Comparison of ENCODE assay signal across 32 cellular contexts in the genomic region with DNA sequence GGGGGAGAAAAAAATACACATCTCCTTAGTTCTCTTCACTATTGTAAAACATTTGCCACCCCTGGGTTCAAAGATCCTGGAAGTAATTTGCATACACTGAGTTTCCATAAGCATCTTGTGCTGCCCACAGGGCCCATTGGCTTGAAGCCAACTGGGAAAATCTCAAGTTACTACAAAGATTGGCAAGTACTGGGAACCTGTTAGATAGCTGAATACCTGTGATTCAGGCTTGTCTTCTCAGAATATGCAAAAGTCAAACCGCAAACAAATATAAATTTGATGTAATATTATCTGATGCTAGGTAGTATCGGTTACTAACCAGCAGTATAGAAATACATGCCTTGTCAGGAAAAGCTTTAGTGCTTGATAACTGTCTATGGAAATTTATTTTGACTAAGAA.
DNase-seq lines count a peak whose midpoint lies in the region; ATAC-seq, FAIRE-seq and TF ChIP-seq lines count a peak whose summit lies in the region.
"Had no signal": no experiment of that assay in that cellular context is flagged by ENCODE, and none has a peak within 500 bp of the region (broad histone marks: within the 10 kb centered on the region; RNA-seq: fewer than 3 reads in every experiment).

No MANE protein-coding gene starts in this region.

- no peak for TF ChIP-seq POLR2A in IMR-90 (IDR thresholded peaks at IDR 0.05; ENCODE audit: low read depth, low read length)

- POLR2A ChIA-PET in IMR-90 (lab: Charles Lee; ENCODE audit: unreplicated experiment) (no interaction called here), WTC11 (lab: Charles Lee) (interaction anchor here (0.6 kb wide), 1 partner anchor 499 kb away, joined by 3 read pairs; no protein-coding TSS in a partner anchor)

- ATAC-seq in GM19324 (IDR thresholded peaks at IDR 0.05; ENCODE audit: low FRiP score, unreplicated experiment) (peak; percentile 13), IMR-90 (ENCODE audit: low read depth) (no peak), WTC11 (no peak), left lobe of liver (no peak)
- peak; percentile 24 for ATAC-seq in activated T-helper 17 cell treated with anti-CD3 and anti-CD28 coated beads, Interleukin-2, amount 50 U/mL, for 72 hours (replicated peaks)
- ATAC-seq: activated T-cell treated with anti-CD3 and anti-CD28 coated beads, Interleukin-2, amount 50 U/mL, for 4 hours; gastrocnemius medialis; left lung; stimulated activated memory B cell treated with anti-CD40 and anti-IgM and Interleukin-4, amounts not matched to agents 10 μg/mL and 1 μg/mL and 100 μg/mL, for 72 hours; upper lobe of right lung had no signal

- H3K4me1 Mint-ChIP-seq in activated T-helper 17 cell treated with anti-CD3 and anti-CD28 coated beads, Interleukin-2, amount 50 U/mL, for 72 hours: no peaks in the 10 kb centered on the region
- H3K4me1 Mint-ChIP-seq in WTC11: 0 out of 2 replicates have a peak, but pooled peaks cover 3% of the 10 kb centered on the region
- H3K4me1 Mint-ChIP-seq: brain; immature natural killer cell; stimulated activated memory B cell treated with anti-CD40 and anti-IgM and Interleukin-4, amounts not matched to agents 10 μg/mL and 1 μg/mL and 100 μg/mL, for 72 hours had no signal

- dilution Hi-C loops in IMR-90 (cut with HindIII; ENCODE audit: low sequenced_read_pairs, unreplicated experiment): no loop called here
- dilution Hi-C loops in keratinocyte (cut with MboI; ENCODE audit: extremely low pct_ligation_motif_present, low sequenced_read_pairs): no loop called here

- FAIRE-seq in keratinocyte (lab: Jason Lieb, UNC): no peak
- FAIRE-seq: colon, GM12878 had no signal

- no peak overlapping the region for H2AFZ ChIP-seq in IMR-90 (replicated peaks; ENCODE audit: low read length, poor library complexity)
- no peak overlapping the region for H2AFZ ChIP-seq in keratinocyte (ENCODE audit: control insufficient read depth, low read length)

- H3K27ac ChIP-seq in IMR-90 (ENCODE audit: insufficient read depth, low read length) (no peak overlapping the region), keratinocyte (ENCODE audit: control insufficient read depth, insufficient read depth, low read length) (peak overlapping the region; percentile 100)
- H3K27ac ChIP-seq: C4-2B, gastrocnemius medialis, KMS-11, left lung, neutrophil, sigmoid colon, upper lobe of right lung had no signal

- in situ Hi-C loops in IMR-90 (cut with MboI; ENCODE audit: low sequenced_read_pairs): no loop called here

- H2AK5ac ChIP-seq in IMR-90 (ENCODE audit: low read depth, low read length): no peak overlapping the region

- H2BK20ac ChIP-seq in IMR-90 (ENCODE audit: low read depth, low read length): no peak overlapping the region

- intact Hi-C loops in IMR-90 (cut with micrococcal nuclease): loop anchor here (5.0 kb wide), 1 partner anchor 36 kb away; no protein-coding TSS in a partner anchor

- H3K27me3 ChIP-seq in IMR-90 (ENCODE audit: control insufficient read depth, insufficient read depth, low read length) (no peaks in the 10 kb centered on the region), keratinocyte (ENCODE audit: control insufficient read depth, extremely low read depth, insufficient read depth, low read length) (no peaks in the 10 kb centered on the region)
- H3K27me3 ChIP-seq: gastrocnemius medialis, left lung, neutrophil, sigmoid colon, upper lobe of right lung had no signal

- no TSS peak for BruUV-seq in IMR-90 (replicated peaks; lab: Mats Ljungman, UMichigan)

- H3K36me3 ChIP-seq in IMR-90 (ENCODE audit: control insufficient read depth, insufficient read depth, low read length) (no peaks in the 10 kb centered on the region), keratinocyte (ENCODE audit: control insufficient read depth in 2 of 2, extremely low read depth in 1 of 2, insufficient read depth in 2 of 2, low read length in 2 of 2) (no peaks in the 10 kb centered on the region)
- H3K36me3 ChIP-seq: gastrocnemius medialis, left lung, neutrophil, sigmoid colon, upper lobe of right lung had no signal

- H4K8ac ChIP-seq in IMR-90 (ENCODE audit: low read depth in 2 of 2, low read length in 2 of 2): no peak overlapping the region

- no peak overlapping the region for H4K91ac ChIP-seq in IMR-90 (ENCODE audit: insufficient read depth, low read depth, low read length)

- DNase-seq in IMR-90 (no peak), keratinocyte (ENCODE audit: low read depth, low spot score) (peak; percentile 94), SIG-M5 treated with dmso at 0.1 percent for 504 hours (lab: John Stamatoyannopoulos, UW; ENCODE audit: unreplicated experiment) (no peak), WTC11 (ENCODE audit: low spot score) (no peak), left lobe of liver (ENCODE audit: low spot score) (no peak)
- DNase-seq: activated CD4-positive, alpha-beta T cell treated with anti-CD3 and anti-CD28 coated beads, Interleukin-2, amount 50 U/mL, for 1 hour; activated naive CD4-positive, alpha-beta T cell; activated T-cell treated with anti-CD3 and anti-CD28 coated beads, Interleukin-2, amount 50 U/mL, for 4 hours; gastrocnemius medialis; GOT3; hypothalamus; immature natural killer cell; left lung; mesendoderm; NCI-H2171; NCI-H510A; NK-92 treated with Interleukin-12 subunit alpha and Interleukin-12 subunit beta, amount 100 ng/mL, for 24 hours; SHP77 treated with DMSO at 0.1 percent for 48 hours; sigmoid colon; stimulated activated CD4-positive, alpha-beta T cell treated with anti-CD3 and anti-CD28 coated beads, Interleukin-4, amount 100 ng/mL, for 24 hours; T1000; upper lobe of right lung had no signal

- H3K14ac ChIP-seq in IMR-90 (replicated peaks; ENCODE audit: low read depth, low read length): 0 out of 2 replicates have a peak overlapping the region, but pooled peaks have one; percentile 26

- H3K4me3 ChIP-seq in IMR-90 (ENCODE audit: insufficient read depth, low read depth, low read length) (no peak overlapping the region), keratinocyte (ENCODE audit: control insufficient read depth in 2 of 3, extremely low read depth in 1 of 3, insufficient read depth in 2 of 3, low read depth in 1 of 3, low read length in 3 of 3) (no peak overlapping the region)
- H3K4me3 ChIP-seq: gastrocnemius medialis, GM12878, left lung, sigmoid colon, upper lobe of right lung had no signal

- no peak overlapping the region for H3K27ac Mint-ChIP-seq in activated T-helper 17 cell treated with anti-CD3 and anti-CD28 coated beads, Interleukin-2, amount 50 U/mL, for 72 hours
- no peak overlapping the region for H3K27ac Mint-ChIP-seq in WTC11
- H3K27ac Mint-ChIP-seq: brain; immature natural killer cell; progenitor cell of endocrine pancreas; stimulated activated memory B cell treated with anti-CD40 and anti-IgM and Interleukin-4, amounts not matched to agents 10 μg/mL and 1 μg/mL and 100 μg/mL, for 72 hours had no signal

- H3K9me1 ChIP-seq in IMR-90 (ENCODE audit: insufficient read depth, low read length) (0 out of 2 replicates have a peak, but pooled peaks cover 3% of the 10 kb centered on the region), keratinocyte (ENCODE audit: control insufficient read depth, extremely low read depth, insufficient read depth, low read length) (no peaks in the 10 kb centered on the region)

- no peak overlapping the region for H2BK120ac ChIP-seq in IMR-90 (ENCODE audit: low read depth, low read length)

- H3K4ac ChIP-seq in IMR-90 (ENCODE audit: low read depth, low read length): 0 out of 2 replicates have a peak overlapping the region, but pooled peaks have one; percentile 39

- no peak overlapping the region for H4K5ac ChIP-seq in IMR-90 (ENCODE audit: low read depth, low read length)

- H3K9me3 Mint-ChIP-seq in activated T-helper 17 cell treated with anti-CD3 and anti-CD28 coated beads, Interleukin-2, amount 50 U/mL, for 72 hours: no peaks in the 10 kb centered on the region
- no peaks in the 10 kb centered on the region for H3K9me3 Mint-ChIP-seq in WTC11
- H3K9me3 Mint-ChIP-seq: activated T-cell treated with anti-CD3 and anti-CD28 coated beads, Interleukin-2, amount 50 U/mL, for 4 hours; brain; stimulated activated memory B cell treated with anti-CD40 and anti-IgM and Interleukin-4, amounts not matched to agents 10 μg/mL and 1 μg/mL and 100 μg/mL, for 72 hours had no signal

- CTCF ChIA-PET in IMR-90 (lab: Yijun Ruan, JAX) (no interaction called here), WTC11 (lab: Charles Lee) (no interaction called here)

- peaks cover 1% of the 10 kb centered on the region for H3K27me3 Mint-ChIP-seq in activated T-helper 17 cell treated with anti-CD3 and anti-CD28 coated beads, Interleukin-2, amount 50 U/mL, for 72 hours
- H3K27me3 Mint-ChIP-seq in WTC11 (ENCODE audit: low read depth): no peaks in the 10 kb centered on the region
- H3K27me3 Mint-ChIP-seq: brain; stimulated activated memory B cell treated with anti-CD40 and anti-IgM and Interleukin-4, amounts not matched to agents 10 μg/mL and 1 μg/mL and 100 μg/mL, for 72 hours had no signal

- H3K9me3 ChIP-seq in IMR-90 (ENCODE audit: control insufficient read depth, insufficient read depth, low read length): no peaks in the 10 kb centered on the region
- H3K9me3 ChIP-seq in keratinocyte (ENCODE audit: control insufficient read depth, low read depth, low read length): no peaks in the 10 kb centered on the region
- H3K9me3 ChIP-seq: gastrocnemius medialis, left lung, neutrophil, sigmoid colon, upper lobe of right lung had no signal

- no peak overlapping the region for H3K18ac ChIP-seq in IMR-90 (ENCODE audit: low read depth, low read length)

- no peaks in the 10 kb centered on the region for H3K79me1 ChIP-seq in IMR-90 (ENCODE audit: low read depth in 1 of 2, low read length in 2 of 2)

- no peak overlapping the region for H2AK9ac ChIP-seq in IMR-90 (replicated peaks; ENCODE audit: low read depth, low read length, poor library complexity)

- H2BK15ac ChIP-seq in IMR-90 (ENCODE audit: low read depth, low read length): no peak overlapping the region

- no peaks in the 10 kb centered on the region for H3K79me2 ChIP-seq in keratinocyte (ENCODE audit: control insufficient read depth, insufficient read depth, low read length)

- TF ChIP-seq RAD21 in IMR-90 (IDR thresholded peaks at IDR 0.05; ENCODE audit: low read length): no peak

- H3K23ac ChIP-seq in IMR-90 (ENCODE audit: low read depth, low read length): no peak overlapping the region

- H3K4me2 ChIP-seq in IMR-90 (ENCODE audit: low read depth, low read length): no peak overlapping the region
- H3K4me2 ChIP-seq in keratinocyte (ENCODE audit: control insufficient read depth, extremely low read depth, insufficient read depth, low read depth, low read length): peak overlapping the region; percentile 84

- no CpG with 5 or more reads among the region's 2 CpGs for WGBS in IMR-90 (ENCODE audit: extremely low coverage in 2 of 2, insufficient read length in 1 of 2), 2 experiments

- H3K9ac ChIP-seq in IMR-90 (ENCODE audit: low read depth, low read length): no peak overlapping the region
- H3K9ac ChIP-seq in keratinocyte (ENCODE audit: control insufficient read depth, extremely low read depth, insufficient read depth, low read length): peak overlapping the region; percentile 76
- H3K9ac ChIP-seq: KMS-11 had no signal

- no peak overlapping the region for H3K4me3 Mint-ChIP-seq in activated T-helper 17 cell treated with anti-CD3 and anti-CD28 coated beads, Interleukin-2, amount 50 U/mL, for 72 hours
- H3K4me3 Mint-ChIP-seq in WTC11: no peak overlapping the region
- H3K4me3 Mint-ChIP-seq: activated T-cell treated with anti-CD3 and anti-CD28 coated beads, Interleukin-2, amount 50 U/mL, for 4 hours; brain; immature natural killer cell; stimulated activated memory B cell treated with anti-CD40 and anti-IgM and Interleukin-4, amounts not matched to agents 10 μg/mL and 1 μg/mL and 100 μg/mL, for 72 hours had no signal

- H4K20me1 ChIP-seq in IMR-90 (ENCODE audit: insufficient read depth, low read length) (no peaks in the 10 kb centered on the region), keratinocyte (ENCODE audit: control insufficient read depth, extremely low read depth, insufficient read depth, low read length) (no peaks in the 10 kb centered on the region)

- H2BK5ac ChIP-seq in IMR-90 (ENCODE audit: low read depth, low read length, poor library complexity, severe bottlenecking): no peak overlapping the region

- TF ChIP-seq CTCF in IMR-90 (conservative IDR thresholded peaks at IDR 0.05; ENCODE audit: low read depth, low read length) (no peak), keratinocyte (optimal IDR thresholded peaks at IDR 0.05 in 1 of 3, IDR thresholded peaks at IDR 0.05 in 1 of 3, conservative IDR thresholded peaks at IDR 0.05 in 1 of 3; ENCODE audit: extremely low read depth in 1 of 3, insufficient read depth in 2 of 3, low read length in 3 of 3) (no peak), WTC11 (IDR thresholded peaks at IDR 0.05) (no peak)

- H3K36me3 Mint-ChIP-seq in activated T-helper 17 cell treated with anti-CD3 and anti-CD28 coated beads, Interleukin-2, amount 50 U/mL, for 72 hours (ENCODE audit: low read depth): no peaks in the 10 kb centered on the region
- no peaks in the 10 kb centered on the region for H3K36me3 Mint-ChIP-seq in WTC11
- H3K36me3 Mint-ChIP-seq: brain; immature natural killer cell; stimulated activated memory B cell treated with anti-CD40 and anti-IgM and Interleukin-4, amounts not matched to agents 10 μg/mL and 1 μg/mL and 100 μg/mL, for 72 hours had no signal

- H3K56ac ChIP-seq in IMR-90 (ENCODE audit: extremely low read depth, insufficient read depth, low read length): no peak overlapping the region

- H3K4me1 ChIP-seq in IMR-90 (ENCODE audit: control insufficient read depth, insufficient read depth, low read length) (peaks cover 7% of the 10 kb centered on the region; the same call in 1 of the 2 replicates), keratinocyte (ENCODE audit: control insufficient read depth, extremely low read depth, insufficient read depth, low read length) (peaks cover 80% of the 10 kb centered on the region)
- H3K4me1 ChIP-seq: gastrocnemius medialis, left lung, sigmoid colon had no signal

Comparison
In these comparisons a context has a peak if more than half of its experiments do, and no peak if none do; other contexts are left out.
1. ATAC-seq: peak in GM19324 (single experiment) and activated T-helper 17 cell treated with anti-CD3 and anti-CD28 coated beads, Interleukin-2, amount 50 U/mL, for 72 hours (single experiment); none in IMR-90 (single experiment), WTC11 (single experiment) and left lobe of liver (single experiment).